Comparison of ENCODE assay signal across 28 cellular contexts in genomic region chr18:22428672-22429071, GRCh38. TPM values are rescaled to one million over a fixed set of nuclear protein-coding genes. Genes with fewer than 3 reads are reported as not detected.
DNase-seq lines count a peak whose midpoint lies in the region; ATAC-seq and TF ChIP-seq lines count a peak whose summit lies in the region.
"Had no signal": no experiment of that assay in that cellular context is flagged by ENCODE, and none has a peak within 500 bp of the region (broad histone marks: within the 10 kb centered on the region; RNA-seq: fewer than 3 reads in every experiment).

No MANE protein-coding gene starts in this region.

- WGBS in body of pancreas, 2 donors, result 39 to 47% methylated on average over 4 of the region's 4 CpGs

- no peak for ATAC-seq in body of pancreas
- ATAC-seq in thoracic aorta (ENCODE audit: insufficient number of reproducible peaks, low FRiP score, low read depth), result no peak
- ATAC-seq in foreskin keratinocyte, result no peak
- ATAC-seq: activated CD8-positive, alpha-beta T cell treated with anti-CD3 and anti-CD28 coated beads, Interleukin-2, amount 10 ng/mL, durations not matched to agents 7 days and 5 days; activated naive CD4-positive, alpha-beta T cell treated with anti-CD3 and anti-CD28 coated beads, Interleukin-2, amount 50 U/mL, for 72 hours; heart left ventricle; stimulated activated naive CD8-positive, alpha-beta T cell treated with anti-CD3 and anti-CD28 coated beads, Interleukin-15, amount 100 ng/mL, for 72 hours had no signal

- no peak for TF ChIP-seq POLR2A in body of pancreas (IDR thresholded peaks at IDR 0.05)

- TF ChIP-seq CTCF in left ventricle myocardium inferior (IDR thresholded peaks at IDR 0.05; ENCODE audit: borderline replicate concordance), result no peak
- no peak for TF ChIP-seq CTCF in body of pancreas (IDR thresholded peaks at IDR 0.05)
- no peak for TF ChIP-seq CTCF in thoracic aorta (IDR thresholded peaks at IDR 0.05)
- no peak for TF ChIP-seq CTCF in foreskin keratinocyte (conservative IDR thresholded peaks at IDR 0.05)

- H3K36me3 ChIP-seq in left ventricle myocardium inferior, result no peaks in the 10 kb centered on the region
- H3K36me3 ChIP-seq in body of pancreas (replicated peaks in 1 of 2; ENCODE audit: insufficient read depth in 1 of 2, low read depth in 2 of 2), result no peaks in the 10 kb centered on the region
- H3K36me3 ChIP-seq in thoracic aorta, result no peaks in the 10 kb centered on the region
- H3K36me3 ChIP-seq: heart left ventricle, tibial nerve had no signal

- DNase-seq in left ventricle myocardium inferior (no peak), cardiac septum (ENCODE audit: low spot score) (no peak), body of pancreas (no peak), iris pigment epithelial cell (ENCODE audit: low read depth) (peak; percentile 34), thoracic aorta (ENCODE audit: low spot score) (no peak), NOMO-1 (lab: John Stamatoyannopoulos, UW; ENCODE audit: unreplicated experiment in 2 of 2) (no peak), ureter (ENCODE audit: low spot score) (no peak), foreskin keratinocyte (no peak)
- DNase-seq: 8988T; activated CD4-positive, CD25-positive, alpha-beta regulatory T cell treated with anti-CD3 and anti-CD28 coated beads, Interleukin-2, amount 50 U/mL, for 72 hours; activated CD8-positive, alpha-beta T cell treated with anti-CD3 and anti-CD28 coated beads, Interleukin-2, amount 10 ng/mL, durations not matched to agents 7 days and 5 days; CD4-positive, CD25-positive, alpha-beta regulatory T cell; heart left ventricle; Kasumi-1; kidney glomerular epithelial cell; mammary epithelial cell; NCI-H1436; NCI-H2107; NCI-H446; NCI-H82; stimulated activated CD8-positive, alpha-beta memory T cell treated with anti-CD3 and anti-CD28 coated beads, Interleukin-4, amount 100 ng/mL, for 48 hours; stimulated activated naive CD8-positive, alpha-beta T cell treated with anti-CD3 and anti-CD28 coated beads, Interleukin-15, amount 100 ng/mL, for 72 hours had no signal

- H3K27me3 ChIP-seq in left ventricle myocardium inferior (ENCODE audit: low read depth), result no peaks in the 10 kb centered on the region
- H3K27me3 ChIP-seq in body of pancreas, result no peaks in the 10 kb centered on the region
- H3K27me3 ChIP-seq in thoracic aorta (replicated peaks; ENCODE audit: insufficient read depth), result no peaks in the 10 kb centered on the region
- H3K27me3 ChIP-seq in foreskin keratinocyte, result peaks cover 8% of the 10 kb centered on the region
- H3K27me3 ChIP-seq: heart left ventricle, tibial nerve had no signal

- H3K27ac ChIP-seq in left ventricle myocardium inferior (replicated peaks) (peak overlapping the region; percentile 7), body of pancreas (peak overlapping the region; percentile 0 to 59 (median 32)), thoracic aorta (peak overlapping the region; percentile 36 to 42), foreskin keratinocyte (no peak overlapping the region)
- H3K27ac ChIP-seq: SK-N-MC, tibial nerve had no signal

- H3K4me3 ChIP-seq in left ventricle myocardium inferior (no peak overlapping the region), body of pancreas (no peak overlapping the region), thoracic aorta (no peak overlapping the region)
- H3K4me3 ChIP-seq: heart left ventricle, SK-N-MC, tibial nerve had no signal

- H3K9me3 ChIP-seq in left ventricle myocardium inferior (replicated peaks), result no peaks in the 10 kb centered on the region
- no peaks in the 10 kb centered on the region for H3K9me3 ChIP-seq in body of pancreas
- no peaks in the 10 kb centered on the region for H3K9me3 ChIP-seq in thoracic aorta
- H3K9me3 ChIP-seq: heart left ventricle, tibial nerve had no signal

- intact Hi-C loops in left ventricle myocardium inferior (cut with micrococcal nuclease) (loop anchor here (10.0 kb wide), 1 partner anchor 76 kb away; no protein-coding TSS in a partner anchor), cardiac septum (cut with DNase I) (no loop called here), body of pancreas (cut with DNase I) (no loop called here)

- H3K4me1 ChIP-seq in left ventricle myocardium inferior (peaks cover 25% of the 10 kb centered on the region), body of pancreas (peaks cover 41% of the 10 kb centered on the region), thoracic aorta (ENCODE audit: control insufficient read depth in 1 of 2, low read depth in 2 of 2) (peaks cover 9 to 62% of the 10 kb centered on the region in 2 donors), foreskin keratinocyte (peaks cover 6% of the 10 kb centered on the region)

RNA-seq across cellular contexts. Expression of gene CTAGE1, which starts 11.0 kb away (rescaled TPM):
- total RNA-seq in left ventricle myocardium inferior, result not detected
- total RNA-seq in cardiac septum, result 0.13 TPM
- not detected for total RNA-seq in body of pancreas
- not detected for total RNA-seq in thoracic aorta
- total RNA-seq in ureter, result not detected
- not detected in 2 replicates for total RNA-seq in foreskin keratinocyte
- polyA plus RNA-seq in foreskin keratinocyte, result not detected in 2 replicates
- total RNA-seq: activated CD8-positive, alpha-beta T cell treated with anti-CD3 and anti-CD28 coated beads, Interleukin-2, amount 10 ng/mL, durations not matched to agents 7 days and 5 days; activated naive CD4-positive, alpha-beta T cell treated with anti-CD3 and anti-CD28 coated beads, Interleukin-2, amount 50 U/mL, for 72 hours; activated T-helper 2 cell treated with anti-CD3 and anti-CD28 coated beads, Interferon-gamma antibody, Interleukin-2, Interleukin-4, amounts not matched to agents 10 μg/mL and 5 μg/mL and 100 μg/mL, durations not matched to agents 14 hours and 24 hours and 36 hours; CD4-positive, CD25-positive, alpha-beta regulatory T cell; endothelial cell of umbilical vein; heart left ventricle; mammary epithelial cell; pulmonary artery endothelial cell; tibial nerve had no signal
- polyA plus RNA-seq: CD4-positive, CD25-positive, alpha-beta regulatory T cell; endothelial cell of umbilical vein; mammary epithelial cell had no signal
